ENCODE assay signal across 8 cellular contexts in genomic region chr7:100836812-100837098, GRCh38.
DNase-seq lines count a peak whose midpoint lies in the region; ATAC-seq and TF ChIP-seq lines count a peak whose summit lies in the region.

No MANE protein-coding gene starts in this region.

- no peaks in the 10 kb centered on the region for H3K4me1 ChIP-seq in KMS-11 (ENCODE audit: low read depth, poor library complexity, severe bottlenecking)
- peaks cover 0 to 12% of the 10 kb centered on the region in 2 donors for H3K4me1 ChIP-seq in duodenal mucosa (ENCODE audit: control insufficient read depth in 1 of 2, insufficient read depth in 2 of 2, low read length in 2 of 2)

- H3K4me3 ChIP-seq in AG10803 (ENCODE audit: low read length) (peak overlapping the region; percentile 58; the same call in 1 of the 2 replicates), KMS-11 (IDR thresholded peaks at IDR 0.05; ENCODE audit: insufficient read depth, low read depth, low read length) (no peak overlapping the region), duodenal mucosa (ENCODE audit: low read depth in 1 of 2, low read length in 2 of 2) (peak overlapping the region; percentile 55 to 65)

- H3K27me3 ChIP-seq in KMS-11 (ENCODE audit: insufficient read depth, low read depth) = peaks cover 12% of the 10 kb centered on the region; the same call in 1 of the 2 replicates
- H3K27me3 ChIP-seq in duodenal mucosa (ENCODE audit: control insufficient read depth in 1 of 2, insufficient read depth in 2 of 2, low read length in 2 of 2) = no peaks in the 10 kb centered on the region

- peak overlapping the region; percentile 76 for H2AFZ ChIP-seq in KMS-11 (ENCODE audit: low read depth)

- H3K4me1 Mint-ChIP-seq in nephron = peaks cover 27% of the 10 kb centered on the region

- peak overlapping the region; percentile 96 to 99 (median 98) for H3K27ac Mint-ChIP-seq in nephron

- no peaks in the 10 kb centered on the region for H3K36me3 Mint-ChIP-seq in nephron (ENCODE audit: low read depth)

- H4K20me1 ChIP-seq in KMS-11 (ENCODE audit: insufficient read depth) = no peaks in the 10 kb centered on the region

- 0 out of 2 replicates have a peak overlapping the region, but pooled peaks have one; percentile 12 for H3K4me2 ChIP-seq in KMS-11

- no peak overlapping the region for H3K9ac ChIP-seq in KMS-11
- peak overlapping the region; percentile 30 to 52 for H3K9ac ChIP-seq in duodenal mucosa (ENCODE audit: low read depth in 1 of 2, low read length in 2 of 2)

- no peaks in the 10 kb centered on the region for H3K9me3 ChIP-seq in duodenal mucosa (ENCODE audit: control insufficient read depth in 1 of 2, low read length in 2 of 2)

- no peaks in the 10 kb centered on the region for H3K79me2 ChIP-seq in KMS-11 (ENCODE audit: insufficient read depth, low read depth)

- no peak for ATAC-seq in GM19452 (IDR thresholded peaks at IDR 0.05; ENCODE audit: unreplicated experiment)

- H3K36me3 ChIP-seq in KMS-11 (ENCODE audit: insufficient read depth) (no peaks in the 10 kb centered on the region), duodenal mucosa (ENCODE audit: control insufficient read depth in 1 of 2, insufficient read depth in 2 of 2, low read length in 2 of 2) (no peaks in the 10 kb centered on the region)

- no peaks in the 10 kb centered on the region for H3K9me3 Mint-ChIP-seq in nephron

- TF ChIP-seq CTCF in AG10803 (conservative IDR thresholded peaks at IDR 0.05; ENCODE audit: low read length) (no peak), KMS-11 (conservative IDR thresholded peaks at IDR 0.05; ENCODE audit: low read depth, low read length) (no peak), nephron (IDR thresholded peaks at IDR 0.05; ENCODE audit: unreplicated experiment in 3 of 3) (no peak)

- no peak for DNase-seq in AG10803 (ENCODE audit: low read depth)
- no peak for DNase-seq in RKO (ENCODE audit: low spot score)
- DNase-seq in activated effector memory CD4-positive, alpha-beta T cell treated with Interleukin-2 at 50 U/mL for 16 hours = no peak
- no peak for DNase-seq in CD1c-positive myeloid dendritic cell (ENCODE audit: extremely low spot score)

- H3K27ac ChIP-seq in KMS-11 = no peak overlapping the region
- H3K27ac ChIP-seq in duodenal mucosa (ENCODE audit: low read depth, low read length) = peak overlapping the region; percentile 65

- no peaks in the 10 kb centered on the region for H3K27me3 Mint-ChIP-seq in nephron (ENCODE audit: low read depth)

- peak overlapping the region; percentile 77 to 81 (median 79) for H3K4me3 Mint-ChIP-seq in nephron
